Comparison of ENCODE assay signal across 21 cellular contexts in the genomic region with DNA sequence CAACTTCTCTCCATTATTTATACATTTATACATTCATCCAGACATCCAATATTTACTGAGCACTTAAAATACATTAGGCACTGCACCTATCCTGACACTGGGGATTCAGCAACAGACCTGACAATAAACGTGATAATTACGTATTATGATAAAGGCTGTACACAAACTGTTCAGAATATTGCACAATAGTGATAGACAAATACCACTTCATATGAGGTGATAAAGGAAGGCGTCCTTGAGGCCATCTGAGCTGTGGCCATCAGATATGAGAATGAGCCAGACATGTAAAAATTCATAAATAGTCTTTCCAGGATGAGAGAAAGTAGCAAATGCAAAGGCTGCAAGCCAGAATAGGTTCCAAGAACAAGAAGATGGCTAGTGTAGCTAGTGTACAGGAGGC. TPM values are rescaled to one million over a fixed set of nuclear protein-coding genes. Genes with fewer than 3 reads are reported as not detected.
A peak's percentile ranks its signal among the peaks of the same experiment; 100 is the strongest.
DNase-seq lines count a peak whose midpoint lies in the region; ATAC-seq and TF ChIP-seq lines count a peak whose summit lies in the region.
"Had no signal": no experiment of that assay in that cellular context is flagged by ENCODE, and none has a peak within 500 bp of the region (broad histone marks: within the 10 kb centered on the region; RNA-seq: fewer than 3 reads in every experiment).

No MANE protein-coding gene starts in this region.

- no peak overlapping the region for H3K9ac ChIP-seq in HUES6 (ENCODE audit: low read length)
- no peak overlapping the region for H3K9ac ChIP-seq in endodermal cell (ENCODE audit: extremely low read depth, low read length, poor library complexity, severe bottlenecking)

- peaks cover 5% of the 10 kb centered on the region; the same call in 1 of the 2 replicates for H3K36me3 ChIP-seq in ACC112 (ENCODE audit: insufficient read depth, low read length)
- 0 out of 2 replicates have a peak, but pooled peaks cover 3% of the 10 kb centered on the region for H3K36me3 ChIP-seq in HUES6 (ENCODE audit: control insufficient read depth, insufficient read depth, low read length)
- H3K36me3 ChIP-seq in endodermal cell (ENCODE audit: control insufficient read depth, insufficient read depth, low read length) = peaks cover 3% of the 10 kb centered on the region
- peaks cover 5% of the 10 kb centered on the region for H3K36me3 ChIP-seq in lower lobe of right lung
- H3K36me3 ChIP-seq: breast epithelium, gastrocnemius medialis, pancreas, sigmoid colon had no signal

- intact Hi-C loops in lower lobe of right lung (cut with DNase I) = no loop called here

- TF ChIP-seq CTCF in endodermal cell (conservative IDR thresholded peaks at IDR 0.05) = no peak
- no peak for TF ChIP-seq CTCF in lower lobe of right lung (IDR thresholded peaks at IDR 0.05)

- DNase-seq in NCI-H2227 (lab: John Stamatoyannopoulos, UW; ENCODE audit: unreplicated experiment) = peak; percentile 10
- DNase-seq in endodermal cell = no peak
- no peak for DNase-seq in lower lobe of right lung
- DNase-seq in stimulated activated CD4-positive, alpha-beta T cell treated with anti-CD3 and anti-CD28 coated beads, Interleukin-2, amount 100 ng/mL, for 48 hours = no peak
- DNase-seq: activated CD4-positive, alpha-beta memory T cell treated with anti-CD3 and anti-CD28 coated beads, Interleukin-2, amount 10 ng/mL, durations not matched to agents 7 days and 5 days; activated naive CD8-positive, alpha-beta T cell treated with anti-CD3 and anti-CD28 coated beads, Interleukin-2, amount 10 ng/mL, durations not matched to agents 7 days and 5 days; activated T-cell treated with anti-CD3 and anti-CD28 coated beads, Interleukin-2, amount 50 U/mL, for 48 hours; gastrocnemius medialis; left ventricle myocardium superior; NCI-H187; pancreas; sigmoid colon; stimulated activated CD4-positive, alpha-beta T cell treated with anti-CD3 and anti-CD28 coated beads, Interleukin-1b, Interleukin-23, amount 100 ng/mL, for 48 hours; SW 1271 had no signal

- H3K27me3 Mint-ChIP-seq in endodermal cell (ENCODE audit: insufficient read depth) = no peaks in the 10 kb centered on the region
- H3K27me3 Mint-ChIP-seq: activated CD4-positive, alpha-beta memory T cell treated with anti-CD3 and anti-CD28 coated beads, Interleukin-2, amount 10 ng/mL, durations not matched to agents 7 days and 5 days; activated naive CD8-positive, alpha-beta T cell treated with anti-CD3 and anti-CD28 coated beads, Interleukin-2, amount 10 ng/mL, durations not matched to agents 7 days and 5 days had no signal

- H3K79me2 ChIP-seq in ACC112 (ENCODE audit: control insufficient read depth, insufficient read depth, low read length, unreplicated experiment) = peaks cover 66% of the 10 kb centered on the region

- 92 to 99% methylated on average over 2 to 3 of the region's 3 CpGs for WGBS in endodermal cell (ENCODE audit: insufficient coverage in 1 of 2, insufficient read length in 1 of 2), 2 experiments

- H3K36me3 Mint-ChIP-seq in endodermal cell (ENCODE audit: low read depth) = peaks cover 4% of the 10 kb centered on the region

- no peak overlapping the region for H2AFZ ChIP-seq in ACC112 (ENCODE audit: low read length, unreplicated experiment)

- H3K4me1 ChIP-seq in ACC112 (ENCODE audit: control insufficient read depth, insufficient read depth, low read length, unreplicated experiment) (peaks cover 30% of the 10 kb centered on the region), HUES6 (ENCODE audit: control insufficient read depth, insufficient read depth, low read length) (peaks cover 63% of the 10 kb centered on the region), endodermal cell (ENCODE audit: control insufficient read depth, insufficient read depth, low read length) (no peaks in the 10 kb centered on the region), lower lobe of right lung (peaks cover 52% of the 10 kb centered on the region)

- H3K9me3 Mint-ChIP-seq in endodermal cell = no peaks in the 10 kb centered on the region
- H3K9me3 Mint-ChIP-seq: activated CD4-positive, alpha-beta memory T cell treated with anti-CD3 and anti-CD28 coated beads, Interleukin-2, amount 10 ng/mL, durations not matched to agents 7 days and 5 days; activated naive CD8-positive, alpha-beta T cell treated with anti-CD3 and anti-CD28 coated beads, Interleukin-2, amount 10 ng/mL, durations not matched to agents 7 days and 5 days had no signal

- H3K27ac Mint-ChIP-seq in endodermal cell = peak overlapping the region; percentile 44
- H3K27ac Mint-ChIP-seq: activated CD4-positive, alpha-beta memory T cell treated with anti-CD3 and anti-CD28 coated beads, Interleukin-2, amount 10 ng/mL, durations not matched to agents 7 days and 5 days; activated naive CD8-positive, alpha-beta T cell treated with anti-CD3 and anti-CD28 coated beads, Interleukin-2, amount 10 ng/mL, durations not matched to agents 7 days and 5 days had no signal

- H3K27me3 ChIP-seq in ACC112 (ENCODE audit: insufficient read depth, low read length) = no peaks in the 10 kb centered on the region
- no peaks in the 10 kb centered on the region for H3K27me3 ChIP-seq in HUES6 (ENCODE audit: control insufficient read depth, insufficient read depth, low read length)
- no peaks in the 10 kb centered on the region for H3K27me3 ChIP-seq in endodermal cell (ENCODE audit: control insufficient read depth, insufficient read depth, low read length, poor library complexity, severe bottlenecking)
- H3K27me3 ChIP-seq in lower lobe of right lung (ENCODE audit: low read depth) = no peaks in the 10 kb centered on the region
- H3K27me3 ChIP-seq: breast epithelium, gastrocnemius medialis, pancreas, sigmoid colon had no signal

- H3K4me1 Mint-ChIP-seq in endodermal cell = peaks cover 41% of the 10 kb centered on the region

- no peak overlapping the region for H3K4me3 Mint-ChIP-seq in endodermal cell
- H3K4me3 Mint-ChIP-seq: activated CD4-positive, alpha-beta memory T cell treated with anti-CD3 and anti-CD28 coated beads, Interleukin-2, amount 10 ng/mL, durations not matched to agents 7 days and 5 days; activated naive CD8-positive, alpha-beta T cell treated with anti-CD3 and anti-CD28 coated beads, Interleukin-2, amount 10 ng/mL, durations not matched to agents 7 days and 5 days had no signal

- H3K27ac ChIP-seq in ACC112 (ENCODE audit: low read depth, low read length) (peak overlapping the region; percentile 53), HUES6 (ENCODE audit: low read depth, low read length) (peak overlapping the region; percentile 93; the same call in 1 of the 2 replicates), endodermal cell (ENCODE audit: low read depth, low read length) (no peak overlapping the region), lower lobe of right lung (no peak overlapping the region)
- H3K27ac ChIP-seq: breast epithelium, gastrocnemius medialis, pancreas, sigmoid colon, VCaP had no signal

- no peaks in the 10 kb centered on the region for H3K9me3 ChIP-seq in HUES6 (ENCODE audit: control insufficient read depth, insufficient read depth, low read depth, low read length)
- no peaks in the 10 kb centered on the region for H3K9me3 ChIP-seq in endodermal cell (ENCODE audit: control insufficient read depth, low read length)
- no peaks in the 10 kb centered on the region for H3K9me3 ChIP-seq in lower lobe of right lung
- H3K9me3 ChIP-seq: breast epithelium, gastrocnemius medialis, pancreas, sigmoid colon had no signal

- ATAC-seq in lower lobe of right lung (no peak), GM21528 (IDR thresholded peaks at IDR 0.05; ENCODE audit: low FRiP score, unreplicated experiment) (no peak), GM21390 (IDR thresholded peaks at IDR 0.05; ENCODE audit: unreplicated experiment) (no peak)
- ATAC-seq: gastrocnemius medialis, left ventricle myocardium superior had no signal

- H3K4me3 ChIP-seq in ACC112 (ENCODE audit: low read depth, low read length) (no peak overlapping the region), HUES6 (ENCODE audit: low read depth, low read length) (no peak overlapping the region; the same call in 1 of the 2 replicates), endodermal cell (ENCODE audit: low read length) (no peak overlapping the region), lower lobe of right lung (no peak overlapping the region)
- H3K4me3 ChIP-seq: breast epithelium, gastrocnemius medialis, pancreas, sigmoid colon had no signal

RNA-seq across cellular contexts. Expression of a gene that starts 8.6 kb away (rescaled TPM):
- total RNA-seq in endodermal cell = 10 to 100 TPM; 54.1 to 74.3 TPM
- polyA plus RNA-seq in endodermal cell (2013, experiment 1 of 2) = 29.5 TPM
- polyA plus RNA-seq in endodermal cell (2013, experiment 2 of 2) = 25.3 TPM
- 68.9 TPM for total RNA-seq in lower lobe of right lung

RNA-seq across cellular contexts. Expression of a gene that starts 38.9 kb away (rescaled TPM):
- total RNA-seq in endodermal cell (not detected), lower lobe of right lung (not detected)
- polyA plus RNA-seq in endodermal cell (2013, experiment 1 of 2) = not detected
- not detected for polyA plus RNA-seq in endodermal cell (2013, experiment 2 of 2)
- total RNA-seq: activated CD4-positive, alpha-beta memory T cell treated with anti-CD3 and anti-CD28 coated beads, Interleukin-2, amount 10 ng/mL, durations not matched to agents 7 days and 5 days; activated naive CD8-positive, alpha-beta T cell treated with anti-CD3 and anti-CD28 coated beads, Interleukin-2, amount 10 ng/mL, durations not matched to agents 7 days and 5 days; G401; gastrocnemius medialis; left ventricle myocardium superior; pancreas; sigmoid colon had no signal
- polyA plus RNA-seq: sigmoid colon had no signal

Comparison
In these comparisons a context has a peak if more than half of its experiments do, and no peak if none do; other contexts are left out.
1. H3K27ac ChIP-seq: peak in ACC112 (single experiment) and HUES6 (single experiment); none in endodermal cell (single experiment) and lower lobe of right lung (single experiment).